Comparison of ENCODE assay signal across 13 cellular contexts in the genomic region with DNA sequence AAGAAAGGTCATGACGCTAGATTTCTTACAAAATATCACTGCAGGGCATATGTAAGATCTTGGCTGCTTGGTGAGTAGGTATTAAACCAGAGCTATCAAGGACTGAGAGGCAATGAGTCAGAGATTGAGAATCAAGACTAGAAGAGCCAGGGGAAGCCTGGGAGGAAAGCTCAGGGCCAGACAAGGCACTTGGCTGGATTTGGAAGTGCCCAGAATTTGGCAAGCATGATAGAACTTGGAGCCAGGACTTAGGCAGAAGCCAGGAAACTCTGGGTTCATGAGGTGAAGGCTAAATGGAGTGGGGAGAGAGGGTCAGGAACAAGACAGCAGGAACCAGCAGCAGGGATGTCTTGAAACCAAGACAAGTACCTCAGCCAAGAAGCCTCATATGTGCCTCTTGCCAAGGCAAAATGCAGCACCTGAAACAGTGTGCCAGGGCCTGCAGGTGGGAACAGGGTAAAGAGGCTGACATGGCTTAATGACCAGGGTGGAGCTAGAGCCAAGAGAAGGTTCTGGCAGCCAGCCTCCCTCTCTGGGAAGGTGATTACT. TPM values are rescaled to one million over a fixed set of nuclear protein-coding genes. Genes with fewer than 3 reads are reported as not detected.
A peak's percentile ranks its signal among the peaks of the same experiment; 100 is the strongest.
DNase-seq lines count a peak whose midpoint lies in the region; ATAC-seq and TF ChIP-seq lines count a peak whose summit lies in the region.
"Had no signal": no experiment of that assay in that cellular context is flagged by ENCODE, and none has a peak within 500 bp of the region (broad histone marks: within the 10 kb centered on the region; RNA-seq: fewer than 3 reads in every experiment).

No MANE protein-coding gene starts in this region.

- no peak for TF ChIP-seq CTCF in GM10266 (IDR thresholded peaks at IDR 0.05; ENCODE audit: control insufficient read depth, insufficient read depth, low read depth, missing control alignments)

- no peak for ATAC-seq in HG03571 (IDR thresholded peaks at IDR 0.05; ENCODE audit: unreplicated experiment)

- peak; percentile 37 for DNase-seq in Ammon's horn (ENCODE audit: low spot score)
- DNase-seq in NCI-H446 (lab: John Stamatoyannopoulos, UW): peak; percentile 76 to 93
- peak; percentile 36 for DNase-seq in dedifferentiated amniotic fluid mesenchymal stem cell (ENCODE audit: extremely low spot score)
- DNase-seq in myocyte (ENCODE audit: low read depth): peak; percentile 23
- no peak for DNase-seq in stimulated activated CD4-positive, alpha-beta T cell treated with anti-CD3 and anti-CD28 coated beads, Interleukin-15, amount 100 ng/mL, for 24 hours
- DNase-seq in GM10266 (ENCODE audit: extremely low spot score): no peak
- DNase-seq in OCI-M2 (lab: John Stamatoyannopoulos, UW; ENCODE audit: unreplicated experiment): no peak
- DNase-seq: activated CD4-positive, alpha-beta T cell treated with anti-CD3 and anti-CD28 coated beads for 48 hours; activated naive CD4-positive, alpha-beta T cell; CD4-positive, alpha-beta T cell; effector memory CD4-positive, alpha-beta T cell; kidney glomerular epithelial cell had no signal

RNA-seq across cellular contexts. Expression of gene PTHLH, which starts 49.9 kb away (rescaled TPM):
- 1.3 and 3.3 TPM in 2 replicates for total RNA-seq in myocyte
- polyA plus RNA-seq in myocyte (2012): 3.9 TPM
- total RNA-seq: CD4-positive, alpha-beta T cell had no signal

Comparison
In these comparisons a context has a peak if more than half of its experiments do, and no peak if none do; other contexts are left out.
1. DNase-seq: peak in Ammon's horn (single experiment), NCI-H446 (2 of 2), dedifferentiated amniotic fluid mesenchymal stem cell (single experiment) and myocyte (single experiment); none in stimulated activated CD4-positive, alpha-beta T cell treated with anti-CD3 and anti-CD28 coated beads, Interleukin-15, amount 100 ng/mL, for 24 hours (single experiment), GM10266 (single experiment) and OCI-M2 (single experiment).